In the genomic region with DNA sequence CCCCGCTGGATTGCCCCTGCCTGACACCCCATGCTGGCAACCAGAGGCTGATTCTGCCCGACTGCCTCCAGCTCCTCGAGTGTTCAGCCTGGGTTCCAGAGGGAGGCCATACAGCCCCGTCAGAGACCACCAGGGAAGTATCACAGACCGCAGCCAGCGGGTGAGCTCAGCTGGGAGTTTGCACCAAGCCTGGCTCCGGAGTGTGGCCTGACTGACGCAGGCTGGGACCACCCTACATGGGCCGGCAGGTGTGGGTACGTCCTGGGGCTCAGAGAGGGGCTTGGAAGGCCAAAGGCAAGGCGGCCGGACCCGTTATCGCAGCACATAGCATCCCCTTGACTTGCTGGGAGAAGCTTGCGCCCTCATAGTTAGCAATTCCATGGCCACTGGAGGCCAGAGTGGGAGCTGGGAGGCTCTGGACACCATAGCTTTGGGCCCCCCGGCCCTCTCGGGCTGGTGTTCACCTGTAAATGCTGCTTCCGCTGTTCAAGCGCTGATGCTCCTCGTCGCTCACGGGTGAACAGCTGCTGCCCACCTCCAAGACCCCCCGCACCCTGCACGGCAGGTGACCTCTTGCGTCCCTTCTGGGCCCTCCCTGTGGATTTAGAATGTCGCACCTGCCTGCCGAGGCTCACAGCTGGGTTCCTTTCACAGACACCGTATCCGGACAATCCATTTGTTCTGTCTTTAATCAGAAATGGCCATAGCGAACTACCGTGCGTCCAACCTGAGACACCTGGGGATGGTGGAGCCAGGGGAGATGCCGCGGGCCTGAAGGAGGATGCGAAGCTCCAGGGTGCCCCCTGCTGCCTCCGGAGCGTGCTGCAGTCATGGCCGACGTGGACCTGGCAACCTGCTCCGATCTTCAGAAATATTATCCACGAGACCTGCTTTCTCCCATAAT, we compare ENCODE assay signal across 8 cellular contexts. TPM values are rescaled to one million over a fixed set of nuclear protein-coding genes. Genes with fewer than 3 reads are reported as not detected.
A peak's percentile ranks its signal among the peaks of the same experiment; 100 is the strongest.
DNase-seq lines count a peak whose midpoint lies in the region; ATAC-seq lines count a peak whose summit lies in the region.

No MANE protein-coding gene starts in this region.

- H3K27me3 Mint-ChIP-seq in T-cell: no peaks in the 10 kb centered on the region

- no peaks in the 10 kb centered on the region for H3K9me3 Mint-ChIP-seq in T-cell

- no peaks in the 10 kb centered on the region for H3K36me3 Mint-ChIP-seq in T-cell

- H3K4me3 Mint-ChIP-seq in T-cell: no peak overlapping the region

- ATAC-seq in GM21367 (IDR thresholded peaks at IDR 0.05; ENCODE audit: unreplicated experiment) (peak; percentile 53), T-cell (replicated peaks in 1 of 4) (peak in 3 of 4 experiments; percentile 46 to 72 (median 55)), HG02678 (IDR thresholded peaks at IDR 0.05; ENCODE audit: unreplicated experiment) (no peak)

- CTCF ChIA-PET in T-cell (lab: Charles Lee): interaction anchor here (0.7 to 2.2 kb wide), 4 partner anchors 288 to 292 kb away, joined by 5 to 17 read pairs (median 8); no protein-coding TSS in a partner anchor

- peaks cover 11 to 19% (median 12%) of the 10 kb centered on the region in 3 donors for H3K4me1 Mint-ChIP-seq in T-cell

- peak; percentile 87 for DNase-seq in AG20443 (ENCODE audit: low spot score)
- DNase-seq in NCI-H1694 (lab: John Stamatoyannopoulos, UW): peak; percentile 91
- peak in 28 of 34 experiments; percentile 14 to 58 (median 47) for DNase-seq in T-cell
- DNase-seq in amygdala (lab: John Stamatoyannopoulos, UW): peak in 35 of 56 donors; percentile 11 to 74 (median 36)
- peak in 38 of 51 donors; percentile 6 to 76 (median 40) for DNase-seq in hypothalamus (lab: John Stamatoyannopoulos, UW)
- peak; percentile 41 to 68 for DNase-seq in stimulated activated CD4-positive, alpha-beta T cell treated with anti-CD3 and anti-CD28 coated beads, Interleukin-1b, Interleukin-23, amount 100 ng/mL, for 4 hours (ENCODE audit: low read depth in 2 of 2)

- POLR2A ChIA-PET in T-cell (lab: Charles Lee): no interaction called here

- no peak overlapping the region for H3K27ac Mint-ChIP-seq in T-cell

RNA-seq across cellular contexts. Expression of a gene that starts 31.2 kb away (rescaled TPM):
- total RNA-seq in T-cell: 10 to 100 TPM; 10.7 to 32.0 (median 21.2) TPM

Comparison
In these comparisons a context has a peak if more than half of its experiments do, and no peak if none do; other contexts are left out.
1. DNase-seq: peak in every context shown above with its lines; median percentile 91 in NCI-H1694; 87 in AG20443; 54 in stimulated activated CD4-positive, alpha-beta T cell treated with anti-CD3 and anti-CD28 coated beads, Interleukin-1b, Interleukin-23, amount 100 ng/mL, for 4 hours; 47 in T-cell; 40 in hypothalamus; 36 in amygdala.